Comparison of ENCODE assay signal across 8 cellular contexts in genomic region chr13:31073859-31074718, GRCh38.
DNase-seq lines count a peak whose midpoint lies in the region; ATAC-seq and TF ChIP-seq lines count a peak whose summit lies in the region.

No MANE protein-coding gene starts in this region.

- H3K27me3 ChIP-seq in DOHH2 (ENCODE audit: control insufficient read depth, low read length) (0 out of 2 replicates have a peak, but pooled peaks cover 3% of the 10 kb centered on the region), adipocyte (replicated peaks; ENCODE audit: control insufficient read depth, insufficient read depth, low read length) (peaks cover 7% of the 10 kb centered on the region)

- H3K9me3 ChIP-seq in DOHH2 (ENCODE audit: control insufficient read depth, insufficient read depth, low read length) (no peaks in the 10 kb centered on the region), adipocyte (ENCODE audit: control insufficient read depth, low read length) (no peaks in the 10 kb centered on the region)

- no peaks in the 10 kb centered on the region for H3K9me2 ChIP-seq in DOHH2 (replicated peaks; ENCODE audit: control insufficient read depth, low read length)

- peak overlapping the region; percentile 63 for H3K27ac ChIP-seq in DOHH2 (ENCODE audit: low read depth, low read length)

- no peaks in the 10 kb centered on the region for H4K20me1 ChIP-seq in DOHH2 (ENCODE audit: control insufficient read depth, insufficient read depth, low read depth, low read length)

- H3K4me1 ChIP-seq in DOHH2 (ENCODE audit: control insufficient read depth, low read length) (peaks cover 25% of the 10 kb centered on the region), adipocyte (ENCODE audit: control insufficient read depth, insufficient read depth, low read length) (peaks cover 16% of the 10 kb centered on the region)

- H3K9ac ChIP-seq in adipocyte (ENCODE audit: low read length) = no peak overlapping the region

- H3K4me2 ChIP-seq in DOHH2 (ENCODE audit: low read length) = peak overlapping the region; percentile 68

- H3K36me3 ChIP-seq in DOHH2 (ENCODE audit: control insufficient read depth, low read length) (no peaks in the 10 kb centered on the region), adipocyte (ENCODE audit: control insufficient read depth, insufficient read depth, low read length, severe bottlenecking) (no peaks in the 10 kb centered on the region)

- ATAC-seq in GM19328 (IDR thresholded peaks at IDR 0.05; ENCODE audit: unreplicated experiment) = peak; percentile 92
- peak; percentile 87 for ATAC-seq in HG03175 (IDR thresholded peaks at IDR 0.05; ENCODE audit: unreplicated experiment)

- DNase-seq in adipocyte (ENCODE audit: low read depth) (peak; percentile 4), putamen (ENCODE audit: low spot score) (peak; percentile 79), medulla oblongata (ENCODE audit: extremely low spot score) (no peak), ecto neural progenitor cell (ENCODE audit: low spot score) (no peak), midbrain (lab: John Stamatoyannopoulos, UW) (no peak)

- peak overlapping the region; percentile 53 for H3K4me3 ChIP-seq in DOHH2 (ENCODE audit: low read length)
- no peak overlapping the region for H3K4me3 ChIP-seq in adipocyte (ENCODE audit: low read length)

- H3F3A ChIP-seq in DOHH2 (ENCODE audit: control insufficient read depth, insufficient read depth) = peaks cover 11% of the 10 kb centered on the region

- TF ChIP-seq CTCF in DOHH2 (IDR thresholded peaks at IDR 0.05; ENCODE audit: low read depth, low read length, poor library complexity, severe bottlenecking) = no peak

- no peaks in the 10 kb centered on the region for H3K79me2 ChIP-seq in DOHH2 (ENCODE audit: control insufficient read depth, low read length)

Comparison
In these comparisons a context has a peak if more than half of its experiments do, and no peak if none do; other contexts are left out.
1. DNase-seq: peak in adipocyte (single experiment) and putamen (single experiment); none in medulla oblongata (single experiment), ecto neural progenitor cell (single experiment) and midbrain (single experiment).